ENCODE assay signal across 8 cellular contexts in genomic region chr5:140244525-140245025, GRCh38. TPM values are rescaled to one million over a fixed set of nuclear protein-coding genes. Genes with fewer than 3 reads are reported as not detected.
DNase-seq lines count a peak whose midpoint lies in the region; ATAC-seq and TF ChIP-seq lines count a peak whose summit lies in the region.

No MANE protein-coding gene starts in this region.

- peak; percentile 73 for ATAC-seq in GM18909 (IDR thresholded peaks at IDR 0.05; ENCODE audit: poor library complexity, unreplicated experiment)
- peak; percentile 78 to 88 (median 86) for ATAC-seq in natural killer cell

- DNase-seq in AG09319 (ENCODE audit: extremely low read depth, low read depth) (peak; percentile 72), HT-29 (ENCODE audit: low spot score) (peak; percentile 91), OCI-M1 (lab: John Stamatoyannopoulos, UW) (peak; percentile 82), activated T-cell treated with anti-CD3 and anti-CD28 coated beads for 48 hours (ENCODE audit: low read depth) (peak; percentile 73), erythroblast (lab: John Stamatoyannopoulos, UW) (peak; percentile 87 to 89), natural killer cell (peak; percentile 61)
- peak; percentile 52 to 59 for DNase-seq in stimulated activated CD8-positive, alpha-beta memory T cell treated with anti-CD3 and anti-CD28 coated beads, Interleukin-7, amount 100 ng/mL, for 4 hours (ENCODE audit: low read depth in 2 of 2)

- no peaks in the 10 kb centered on the region for H3K36me3 Mint-ChIP-seq in natural killer cell

- H3K4me3 Mint-ChIP-seq in natural killer cell: no peak overlapping the region

- H3K4me1 Mint-ChIP-seq in natural killer cell: peaks cover 10 to 15% of the 10 kb centered on the region in 2 donors

- H3K27me3 Mint-ChIP-seq in natural killer cell (ENCODE audit: low read depth in 2 of 2): no peaks in the 10 kb centered on the region

- intact Hi-C loops in natural killer cell (cut with micrococcal nuclease): loop anchor here (1.0 kb wide), 1 partner anchor 107 kb away; no protein-coding TSS in a partner anchor

- TF ChIP-seq CTCF in AG09319 (IDR thresholded peaks at IDR 0.05; ENCODE audit: low read depth, low read length) (peak; percentile 85), natural killer cell (IDR thresholded peaks at IDR 0.05) (peak; percentile 75)

- no peak for TF ChIP-seq POLR2A in erythroblast (IDR thresholded peaks at IDR 0.05; ENCODE audit: low read length)

- peak overlapping the region in 1 of 2 donors; percentile 58 for H3K27ac Mint-ChIP-seq in natural killer cell

- H3K9me3 Mint-ChIP-seq in natural killer cell: no peaks in the 10 kb centered on the region

RNA-seq across cellular contexts. Expression of gene PFDN1, which starts 58.3 kb away (rescaled TPM):
- 60.7 and 61.2 TPM in 2 replicates for total RNA-seq in HT-29 (2014; rRNA removed; shearing (Covaris generic))
- 10 to 100 TPM; 28.0 to 39.1 (median 37.6) TPM for total RNA-seq in natural killer cell

Comparison
In these comparisons a context has a peak if more than half of its experiments do, and no peak if none do; other contexts are left out.
1. Peak in every context shown above with its lines: DNase-seq and ATAC-seq.